1 cellular context compared by ENCODE assay signal in the genomic region with DNA sequence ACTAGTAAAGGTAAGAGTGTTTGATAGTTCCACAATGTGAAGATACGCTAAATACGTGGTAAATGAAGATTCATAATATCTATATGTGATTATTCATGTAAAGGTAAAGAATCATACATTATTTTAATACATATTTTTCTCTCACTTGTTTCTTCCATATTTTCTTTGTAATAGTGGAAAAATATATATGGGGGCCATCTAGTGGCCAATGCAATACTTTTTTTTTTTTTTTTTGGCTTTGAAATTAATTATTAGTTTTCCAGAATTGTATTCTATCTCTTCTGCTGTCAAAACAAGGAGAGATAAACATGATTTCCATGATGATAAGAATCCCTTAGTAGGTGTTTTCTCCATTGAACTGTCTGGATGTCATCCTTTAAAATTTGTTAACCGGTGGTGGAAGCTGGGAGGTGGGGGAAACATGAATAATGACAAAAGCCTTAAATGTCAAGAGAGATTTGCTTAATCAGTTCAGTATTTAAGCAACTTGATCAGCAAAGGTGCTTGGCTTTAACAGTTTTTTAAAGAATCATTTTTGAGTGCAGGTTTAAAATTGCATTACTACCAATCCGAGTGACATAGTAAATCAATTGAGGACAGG.
TF ChIP-seq lines count a peak whose summit lies in the region.

No MANE protein-coding gene starts in this region.

TF ChIP-seq in GM23338, 12 proteins besides CTCF, POLR2A, EP300 and RAD21 (continued from another document):
- TF ChIP-seq EZH2 (IDR thresholded peaks at IDR 0.05; ENCODE audit: low read depth, unreplicated experiment) (no peak), ZNF114 (CRISPR knock-in tag; IDR thresholded peaks at IDR 0.05) (no peak), NANOG (IDR thresholded peaks at IDR 0.05; ENCODE audit: borderline replicate concordance) (no peak), ZNF331 (CRISPR knock-in tag; IDR thresholded peaks at IDR 0.05; ENCODE audit: low read depth) (no peak)
- TF ChIP-seq, protein P1, sequence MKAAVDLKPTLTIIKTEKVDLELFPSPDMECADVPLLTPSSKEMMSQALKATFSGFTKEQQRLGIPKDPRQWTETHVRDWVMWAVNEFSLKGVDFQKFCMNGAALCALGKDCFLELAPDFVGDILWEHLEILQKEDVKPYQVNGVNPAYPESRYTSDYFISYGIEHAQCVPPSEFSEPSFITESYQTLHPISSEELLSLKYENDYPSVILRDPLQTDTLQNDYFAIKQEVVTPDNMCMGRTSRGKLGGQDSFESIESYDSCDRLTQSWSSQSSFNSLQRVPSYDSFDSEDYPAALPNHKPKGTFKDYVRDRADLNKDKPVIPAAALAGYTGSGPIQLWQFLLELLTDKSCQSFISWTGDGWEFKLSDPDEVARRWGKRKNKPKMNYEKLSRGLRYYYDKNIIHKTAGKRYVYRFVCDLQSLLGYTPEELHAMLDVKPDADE (IDR thresholded peaks at IDR 0.05) = no peak
- TF ChIP-seq, protein P2, sequence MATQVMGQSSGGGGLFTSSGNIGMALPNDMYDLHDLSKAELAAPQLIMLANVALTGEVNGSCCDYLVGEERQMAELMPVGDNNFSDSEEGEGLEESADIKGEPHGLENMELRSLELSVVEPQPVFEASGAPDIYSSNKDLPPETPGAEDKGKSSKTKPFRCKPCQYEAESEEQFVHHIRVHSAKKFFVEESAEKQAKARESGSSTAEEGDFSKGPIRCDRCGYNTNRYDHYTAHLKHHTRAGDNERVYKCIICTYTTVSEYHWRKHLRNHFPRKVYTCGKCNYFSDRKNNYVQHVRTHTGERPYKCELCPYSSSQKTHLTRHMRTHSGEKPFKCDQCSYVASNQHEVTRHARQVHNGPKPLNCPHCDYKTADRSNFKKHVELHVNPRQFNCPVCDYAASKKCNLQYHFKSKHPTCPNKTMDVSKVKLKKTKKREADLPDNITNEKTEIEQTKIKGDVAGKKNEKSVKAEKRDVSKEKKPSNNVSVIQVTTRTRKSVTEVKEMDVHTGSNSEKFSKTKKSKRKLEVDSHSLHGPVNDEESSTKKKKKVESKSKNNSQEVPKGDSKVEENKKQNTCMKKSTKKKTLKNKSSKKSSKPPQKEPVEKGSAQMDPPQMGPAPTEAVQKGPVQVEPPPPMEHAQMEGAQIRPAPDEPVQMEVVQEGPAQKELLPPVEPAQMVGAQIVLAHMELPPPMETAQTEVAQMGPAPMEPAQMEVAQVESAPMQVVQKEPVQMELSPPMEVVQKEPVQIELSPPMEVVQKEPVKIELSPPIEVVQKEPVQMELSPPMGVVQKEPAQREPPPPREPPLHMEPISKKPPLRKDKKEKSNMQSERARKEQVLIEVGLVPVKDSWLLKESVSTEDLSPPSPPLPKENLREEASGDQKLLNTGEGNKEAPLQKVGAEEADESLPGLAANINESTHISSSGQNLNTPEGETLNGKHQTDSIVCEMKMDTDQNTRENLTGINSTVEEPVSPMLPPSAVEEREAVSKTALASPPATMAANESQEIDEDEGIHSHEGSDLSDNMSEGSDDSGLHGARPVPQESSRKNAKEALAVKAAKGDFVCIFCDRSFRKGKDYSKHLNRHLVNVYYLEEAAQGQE (IDR thresholded peaks at IDR 0.05; ENCODE audit: unreplicated experiment) = no peak
